In the genomic region with DNA sequence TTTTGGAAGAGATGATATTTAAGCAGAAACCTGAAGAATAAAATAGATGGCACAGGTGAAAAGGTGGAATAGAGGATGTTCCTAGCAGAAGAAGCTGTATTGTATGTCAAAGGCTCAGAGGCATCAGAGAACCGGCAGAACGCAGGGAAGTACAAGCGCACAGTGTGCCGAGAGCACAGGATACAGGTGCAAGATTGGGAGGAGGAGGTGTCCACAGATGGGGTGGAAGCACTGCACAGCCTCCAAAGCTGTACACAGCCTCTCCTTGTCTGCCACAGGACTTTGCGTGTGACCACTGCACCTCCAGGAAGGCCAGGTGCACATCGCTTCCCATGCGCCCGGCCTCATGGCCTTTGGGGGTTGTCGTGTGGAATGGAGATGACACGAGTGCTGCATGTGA, we compare ENCODE assay signal across 24 cellular contexts. TPM values are rescaled to one million over a fixed set of nuclear protein-coding genes. Genes with fewer than 3 reads are reported as not detected.
A peak's percentile ranks its signal among the peaks of the same experiment; 100 is the strongest.
DNase-seq lines count a peak whose midpoint lies in the region; ATAC-seq and TF ChIP-seq lines count a peak whose summit lies in the region.
"Had no signal": no experiment of that assay in that cellular context is flagged by ENCODE, and none has a peak within 500 bp of the region (broad histone marks: within the 10 kb centered on the region; RNA-seq: fewer than 3 reads in every experiment).

No MANE protein-coding gene starts in this region.

- H2AFZ ChIP-seq in trophoblast cell (ENCODE audit: insufficient read depth, low read length, poor library complexity) (no peak overlapping the region), PC-9 (no peak overlapping the region)
- H2AFZ ChIP-seq: GM23248 had no signal

- CTCF ChIA-PET in WTC11 (lab: Charles Lee): interaction anchor here (0.7 to 1.7 kb wide), 2 partner anchors 56 to 473 kb away, joined by 3 to 10 read pairs; no protein-coding TSS in a partner anchor
- CTCF ChIA-PET in PC-9 (lab: Charles Lee): interaction anchor here (0.6 kb wide), 1 partner anchor 633 kb away, joined by 7 read pairs; no protein-coding TSS in a partner anchor

- BruUV-seq in PC-9 (replicated peaks; lab: Mats Ljungman, UMichigan): no TSS peak

- H2BK5ac ChIP-seq in trophoblast cell (ENCODE audit: low read depth, low read length, poor library complexity): no peak overlapping the region

- TF ChIP-seq CTCF in WTC11 (IDR thresholded peaks at IDR 0.05) (no peak), PC-9 (conservative IDR thresholded peaks at IDR 0.05) (no peak)

- no peak overlapping the region for H4K12ac ChIP-seq in trophoblast cell (ENCODE audit: low read depth, low read length)

- peaks cover 27% of the 10 kb centered on the region for H3K4me1 Mint-ChIP-seq in WTC11
- H3K4me1 Mint-ChIP-seq: CD14-positive monocyte; CD8-positive, alpha-beta memory T cell had no signal

- H3K9me3 Mint-ChIP-seq in WTC11: peaks cover 9% of the 10 kb centered on the region
- H3K9me3 Mint-ChIP-seq: CD4-positive, alpha-beta T cell had no signal

- no peak overlapping the region for H3K23ac ChIP-seq in trophoblast cell (ENCODE audit: low read length)

- peaks cover 4% of the 10 kb centered on the region for H3K9me3 ChIP-seq in HUES6 (ENCODE audit: control insufficient read depth, insufficient read depth, low read depth, low read length)
- no peaks in the 10 kb centered on the region for H3K9me3 ChIP-seq in trophoblast cell (ENCODE audit: insufficient read depth, low read depth, low read length)
- H3K9me3 ChIP-seq in PC-9 (ENCODE audit: insufficient read depth, low read depth): peaks cover 24% of the 10 kb centered on the region; the same call in 1 of the 2 replicates
- H3K9me3 ChIP-seq: A549, BE2C had no signal

- intact Hi-C loops in PC-9 (cut with micrococcal nuclease; ENCODE audit: unreplicated experiment): no loop called here

- H2AK5ac ChIP-seq in trophoblast cell (ENCODE audit: low read length): no peak overlapping the region

- peaks cover 3% of the 10 kb centered on the region for H3K79me1 ChIP-seq in trophoblast cell (ENCODE audit: low read length)

- no CpG with 5 or more reads among the region's 10 CpGs for WGBS in trophoblast cell (ENCODE audit: extremely low coverage, insufficient coverage, insufficient read length)

- no peak overlapping the region for H3K4me3 ChIP-seq in HUES6 (ENCODE audit: low read depth, low read length)
- H3K4me3 ChIP-seq in trophoblast cell (ENCODE audit: low read depth, low read length): no peak overlapping the region
- no peak overlapping the region for H3K4me3 ChIP-seq in PC-9
- H3K4me3 ChIP-seq: A549; BLaER1 treated with 17β-estradiol and CSF1 and Interleukin-3, amounts not matched to agents 10 nM and 100 nM; GM12878; GM23248 had no signal

- no peak overlapping the region for H3K4ac ChIP-seq in trophoblast cell (ENCODE audit: low read depth, low read length)

- peak overlapping the region; percentile 3 for H4K91ac ChIP-seq in trophoblast cell (ENCODE audit: low read depth, low read length)

- H3K27me3 Mint-ChIP-seq in WTC11 (ENCODE audit: low read depth): peaks cover 39% of the 10 kb centered on the region

- no peak overlapping the region for H3K14ac ChIP-seq in trophoblast cell (ENCODE audit: low read length)

- H3K27ac ChIP-seq in HUES6 (ENCODE audit: low read depth, low read length) (0 out of 2 replicates have a peak overlapping the region, but pooled peaks have one; percentile 82), trophoblast cell (ENCODE audit: low read depth, low read length) (no peak overlapping the region), PC-9 (no peak overlapping the region)
- H3K27ac ChIP-seq: A549; BLaER1 treated with 17β-estradiol and CSF1 and Interleukin-3, amounts not matched to agents 10 nM and 100 nM; GM23248 had no signal

- H4K20me1 ChIP-seq in PC-9 (ENCODE audit: insufficient read depth): no peaks in the 10 kb centered on the region
- H4K20me1 ChIP-seq: BLaER1 treated with 17β-estradiol and CSF1 and Interleukin-3, amounts not matched to agents 10 nM and 100 nM had no signal

- H3K4me1 ChIP-seq in HUES6 (ENCODE audit: control insufficient read depth, insufficient read depth, low read length): peaks cover 27% of the 10 kb centered on the region
- H3K4me1 ChIP-seq in trophoblast cell (ENCODE audit: control insufficient read depth in 1 of 2, insufficient read depth in 2 of 2, low read length in 2 of 2): peaks cover 9 to 17% of the 10 kb centered on the region in 2 experiments
- H3K4me1 ChIP-seq in PC-9 (replicated peaks; ENCODE audit: insufficient read depth): peaks cover 15% of the 10 kb centered on the region
- H3K4me1 ChIP-seq: A549; BE2C; BLaER1 treated with 17β-estradiol and CSF1 and Interleukin-3, amounts not matched to agents 10 nM and 100 nM had no signal

- POLR2A ChIA-PET in WTC11 (lab: Charles Lee): interaction anchor here (1.4 kb wide), 1 partner anchor 23 kb away, joined by 4 read pairs; a partner anchor contains a TSS
- POLR2A ChIA-PET in PC-9 (lab: Charles Lee; ENCODE audit: unreplicated experiment): interaction anchor here (0.7 kb wide), 1 partner anchor 467 kb away, joined by 4 read pairs; no protein-coding TSS in a partner anchor

- no peaks in the 10 kb centered on the region for H3K36me3 ChIP-seq in HUES6 (ENCODE audit: control insufficient read depth, insufficient read depth, low read length)
- H3K36me3 ChIP-seq in trophoblast cell (ENCODE audit: control insufficient read depth in 1 of 2, insufficient read depth in 2 of 2, low read length in 2 of 2): no peaks in the 10 kb centered on the region
- H3K36me3 ChIP-seq in PC-9 (ENCODE audit: low read depth): no peaks in the 10 kb centered on the region
- H3K36me3 ChIP-seq: BE2C; BLaER1 treated with 17β-estradiol and CSF1 and Interleukin-3, amounts not matched to agents 10 nM and 100 nM had no signal

- DNase-seq in H4 (ENCODE audit: low spot score) (peak; percentile 15), WTC11 (ENCODE audit: low spot score) (no peak), trophoblast cell (no peak), PC-9 (no peak), NCI-H226 (no peak)
- DNase-seq: 8988T; ACHN; AML-193; BE2C; CD4-positive, alpha-beta T cell; CD8-positive, alpha-beta memory T cell; DMS 273 treated with DMSO at 0.1 percent for 48 hours; DMS79; EL; GDM1; GM23248; H7 had no signal

- no peak for ATAC-seq in WTC11
- ATAC-seq in activated CD4-positive, CD25-positive, alpha-beta regulatory T cell treated with anti-CD3 and anti-CD28 coated beads, Interleukin-2, amount 50 U/mL, for 24 hours: no peak
- ATAC-seq: A549, GM12878, HCT116 had no signal

- no peaks in the 10 kb centered on the region for H3K79me2 ChIP-seq in trophoblast cell (ENCODE audit: control insufficient read depth, insufficient read depth, low read length, poor library complexity)
- H3K79me2 ChIP-seq in PC-9 (ENCODE audit: low read depth): no peaks in the 10 kb centered on the region

- H3K27ac Mint-ChIP-seq in WTC11: peak overlapping the region; percentile 52; the same call in 1 of the 2 replicates
- H3K27ac Mint-ChIP-seq: CD14-positive monocyte; CD4-positive, alpha-beta T cell; CD8-positive, alpha-beta memory T cell had no signal

- H3K4me3 Mint-ChIP-seq in WTC11: no peak overlapping the region
- H3K4me3 Mint-ChIP-seq: CD14-positive monocyte; CD4-positive, alpha-beta T cell; CD8-positive, alpha-beta memory T cell had no signal

- peaks cover 15% of the 10 kb centered on the region for H3F3A ChIP-seq in PC-9 (ENCODE audit: insufficient read depth, low read depth)

- H3K27me3 ChIP-seq in HUES6 (ENCODE audit: control insufficient read depth, insufficient read depth, low read length): peaks cover 5% of the 10 kb centered on the region; the same call in 1 of the 2 replicates
- H3K27me3 ChIP-seq in trophoblast cell (ENCODE audit: insufficient read depth, low read length): no peaks in the 10 kb centered on the region
- no peaks in the 10 kb centered on the region for H3K27me3 ChIP-seq in PC-9 (ENCODE audit: insufficient read depth, low read depth)
- H3K27me3 ChIP-seq: BE2C; BLaER1 treated with 17β-estradiol and CSF1 and Interleukin-3, amounts not matched to agents 10 nM and 100 nM had no signal

- no peak overlapping the region for H2BK12ac ChIP-seq in trophoblast cell (ENCODE audit: low read length)

- H4K8ac ChIP-seq in trophoblast cell (ENCODE audit: low read depth, low read length): no peak overlapping the region

- no peak overlapping the region for H3K18ac ChIP-seq in trophoblast cell (ENCODE audit: low read length)

- no peak overlapping the region for H3K4me2 ChIP-seq in trophoblast cell (ENCODE audit: low read length)
- no peak overlapping the region for H3K4me2 ChIP-seq in PC-9
- H3K4me2 ChIP-seq: A549; BLaER1 treated with 17β-estradiol and CSF1 and Interleukin-3, amounts not matched to agents 10 nM and 100 nM had no signal

- no peaks in the 10 kb centered on the region for H3K9me2 ChIP-seq in PC-9 (ENCODE audit: insufficient read depth)

- H3K9ac ChIP-seq in HUES6 (ENCODE audit: low read length) (peak overlapping the region; percentile 46), trophoblast cell (ENCODE audit: low read length) (no peak overlapping the region)
- H3K9ac ChIP-seq: BLaER1 treated with 17β-estradiol and CSF1 and Interleukin-3, amounts not matched to agents 10 nM and 100 nM; GM23248 had no signal

- H2BK120ac ChIP-seq in trophoblast cell (ENCODE audit: insufficient read depth, low read length, poor library complexity): no peak overlapping the region

- peaks cover 2% of the 10 kb centered on the region for H3K36me3 Mint-ChIP-seq in WTC11
- H3K36me3 Mint-ChIP-seq: CD14-positive monocyte had no signal

TF ChIP-seq in WTC11, 78 proteins besides CTCF, POLR2A, EP300 and RAD21 (continues in another document):
- TF ChIP-seq NR1H2 (CRISPR knock-in tag; IDR thresholded peaks at IDR 0.05): no peak
- no peak for TF ChIP-seq GRHL2 (CRISPR knock-in tag; IDR thresholded peaks at IDR 0.05; ENCODE audit: insufficient replicate concordance, severe bottlenecking)
- no peak for TF ChIP-seq ELF4 (CRISPR knock-in tag; IDR thresholded peaks at IDR 0.05; ENCODE audit: low read depth)
- TF ChIP-seq, protein P1, sequence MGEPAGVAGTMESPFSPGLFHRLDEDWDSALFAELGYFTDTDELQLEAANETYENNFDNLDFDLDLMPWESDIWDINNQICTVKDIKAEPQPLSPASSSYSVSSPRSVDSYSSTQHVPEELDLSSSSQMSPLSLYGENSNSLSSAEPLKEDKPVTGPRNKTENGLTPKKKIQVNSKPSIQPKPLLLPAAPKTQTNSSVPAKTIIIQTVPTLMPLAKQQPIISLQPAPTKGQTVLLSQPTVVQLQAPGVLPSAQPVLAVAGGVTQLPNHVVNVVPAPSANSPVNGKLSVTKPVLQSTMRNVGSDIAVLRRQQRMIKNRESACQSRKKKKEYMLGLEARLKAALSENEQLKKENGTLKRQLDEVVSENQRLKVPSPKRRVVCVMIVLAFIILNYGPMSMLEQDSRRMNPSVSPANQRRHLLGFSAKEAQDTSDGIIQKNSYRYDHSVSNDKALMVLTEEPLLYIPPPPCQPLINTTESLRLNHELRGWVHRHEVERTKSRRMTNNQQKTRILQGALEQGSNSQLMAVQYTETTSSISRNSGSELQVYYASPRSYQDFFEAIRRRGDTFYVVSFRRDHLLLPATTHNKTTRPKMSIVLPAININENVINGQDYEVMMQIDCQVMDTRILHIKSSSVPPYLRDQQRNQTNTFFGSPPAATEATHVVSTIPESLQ (CRISPR knock-in tag; IDR thresholded peaks at IDR 0.05): no peak
- TF ChIP-seq OVOL2 (CRISPR knock-in tag; IDR thresholded peaks at IDR 0.05; ENCODE audit: borderline replicate concordance): no peak

RNA-seq across cellular contexts. Expression of a gene that starts 23.3 kb away (rescaled TPM):
- total RNA-seq in H4 (2014; rRNA removed; shearing (Covaris generic)): 1,536 and 1,603 TPM in 2 replicates
- total RNA-seq in WTC11 (2021) (186 to 208 TPM (median 190 TPM) in 3 replicates), PC-9 (2021) (203 and 261 TPM in 2 replicates)
- polyA plus RNA-seq in trophoblast cell (2013): 363 and 367 TPM in 2 replicates
